1 cellular context compared by ENCODE assay signal in the genomic region with DNA sequence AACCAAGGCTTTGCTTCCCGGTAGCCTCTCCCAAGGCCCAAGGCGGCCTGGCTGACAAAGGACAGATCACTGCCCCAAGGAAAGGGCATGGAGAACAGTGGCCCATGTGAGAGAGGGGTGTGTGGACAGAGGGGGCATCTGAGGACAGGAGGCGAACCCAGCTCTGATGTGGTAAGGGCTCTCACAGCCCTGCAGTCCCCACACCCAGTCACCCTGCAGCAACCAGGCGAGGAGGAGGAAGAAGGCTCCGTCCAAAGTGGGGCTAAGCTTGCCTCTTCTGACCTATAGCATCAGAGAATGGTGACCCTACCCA.
TF ChIP-seq lines count a peak whose summit lies in the region.

No MANE protein-coding gene starts in this region.

TF ChIP-seq in GM23338, 12 proteins besides CTCF, POLR2A, EP300 and RAD21 (continued from another document):
- TF ChIP-seq, protein P1, sequence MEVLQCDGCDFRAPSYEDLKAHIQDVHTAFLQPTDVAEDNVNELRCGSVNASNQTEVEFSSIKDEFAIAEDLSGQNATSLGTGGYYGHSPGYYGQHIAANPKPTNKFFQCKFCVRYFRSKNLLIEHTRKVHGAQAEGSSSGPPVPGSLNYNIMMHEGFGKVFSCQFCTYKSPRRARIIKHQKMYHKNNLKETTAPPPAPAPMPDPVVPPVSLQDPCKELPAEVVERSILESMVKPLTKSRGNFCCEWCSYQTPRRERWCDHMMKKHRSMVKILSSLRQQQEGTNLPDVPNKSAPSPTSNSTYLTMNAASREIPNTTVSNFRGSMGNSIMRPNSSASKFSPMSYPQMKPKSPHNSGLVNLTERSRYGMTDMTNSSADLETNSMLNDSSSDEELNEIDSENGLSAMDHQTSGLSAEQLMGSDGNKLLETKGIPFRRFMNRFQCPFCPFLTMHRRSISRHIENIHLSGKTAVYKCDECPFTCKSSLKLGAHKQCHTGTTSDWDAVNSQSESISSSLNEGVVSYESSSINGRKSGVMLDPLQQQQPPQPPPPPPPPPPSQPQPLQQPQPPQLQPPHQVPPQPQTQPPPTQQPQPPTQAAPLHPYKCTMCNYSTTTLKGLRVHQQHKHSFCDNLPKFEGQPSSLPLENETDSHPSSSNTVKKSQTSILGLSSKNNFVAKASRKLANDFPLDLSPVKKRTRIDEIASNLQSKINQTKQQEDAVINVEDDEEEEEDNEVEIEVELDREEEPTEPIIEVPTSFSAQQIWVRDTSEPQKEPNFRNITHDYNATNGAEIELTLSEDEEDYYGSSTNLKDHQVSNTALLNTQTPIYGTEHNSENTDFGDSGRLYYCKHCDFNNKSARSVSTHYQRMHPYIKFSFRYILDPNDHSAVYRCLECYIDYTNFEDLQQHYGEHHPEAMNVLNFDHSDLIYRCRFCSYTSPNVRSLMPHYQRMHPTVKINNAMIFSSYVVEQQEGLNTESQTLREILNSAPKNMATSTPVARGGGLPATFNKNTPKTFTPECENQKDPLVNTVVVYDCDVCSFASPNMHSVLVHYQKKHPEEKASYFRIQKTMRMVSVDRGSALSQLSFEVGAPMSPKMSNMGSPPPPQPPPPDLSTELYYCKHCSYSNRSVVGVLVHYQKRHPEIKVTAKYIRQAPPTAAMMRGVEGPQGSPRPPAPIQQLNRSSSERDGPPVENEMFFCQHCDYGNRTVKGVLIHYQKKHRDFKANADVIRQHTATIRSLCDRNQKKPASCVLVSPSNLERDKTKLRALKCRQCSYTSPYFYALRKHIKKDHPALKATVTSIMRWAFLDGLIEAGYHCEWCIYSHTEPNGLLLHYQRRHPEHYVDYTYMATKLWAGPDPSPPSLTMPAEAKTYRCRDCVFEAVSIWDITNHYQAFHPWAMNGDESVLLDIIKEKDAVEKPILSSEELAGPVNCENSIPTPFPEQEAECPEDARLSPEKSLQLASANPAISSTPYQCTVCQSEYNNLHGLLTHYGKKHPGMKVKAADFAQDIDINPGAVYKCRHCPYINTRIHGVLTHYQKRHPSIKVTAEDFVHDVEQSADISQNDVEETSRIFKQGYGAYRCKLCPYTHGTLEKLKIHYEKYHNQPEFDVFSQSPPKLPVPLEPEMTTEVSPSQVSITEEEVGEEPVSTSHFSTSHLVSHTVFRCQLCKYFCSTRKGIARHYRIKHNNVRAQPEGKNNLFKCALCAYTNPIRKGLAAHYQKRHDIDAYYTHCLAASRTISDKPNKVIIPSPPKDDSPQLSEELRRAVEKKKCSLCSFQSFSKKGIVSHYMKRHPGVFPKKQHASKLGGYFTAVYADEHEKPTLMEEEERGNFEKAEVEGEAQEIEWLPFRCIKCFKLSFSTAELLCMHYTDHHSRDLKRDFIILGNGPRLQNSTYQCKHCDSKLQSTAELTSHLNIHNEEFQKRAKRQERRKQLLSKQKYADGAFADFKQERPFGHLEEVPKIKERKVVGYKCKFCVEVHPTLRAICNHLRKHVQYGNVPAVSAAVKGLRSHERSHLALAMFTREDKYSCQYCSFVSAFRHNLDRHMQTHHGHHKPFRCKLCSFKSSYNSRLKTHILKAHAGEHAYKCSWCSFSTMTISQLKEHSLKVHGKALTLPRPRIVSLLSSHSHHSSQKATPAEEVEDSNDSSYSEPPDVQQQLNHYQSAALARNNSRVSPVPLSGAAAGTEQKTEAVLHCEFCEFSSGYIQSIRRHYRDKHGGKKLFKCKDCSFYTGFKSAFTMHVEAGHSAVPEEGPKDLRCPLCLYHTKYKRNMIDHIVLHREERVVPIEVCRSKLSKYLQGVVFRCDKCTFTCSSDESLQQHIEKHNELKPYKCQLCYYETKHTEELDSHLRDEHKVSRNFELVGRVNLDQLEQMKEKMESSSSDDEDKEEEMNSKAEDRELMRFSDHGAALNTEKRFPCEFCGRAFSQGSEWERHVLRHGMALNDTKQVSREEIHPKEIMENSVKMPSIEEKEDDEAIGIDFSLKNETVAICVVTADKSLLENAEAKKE (CRISPR knock-in tag; IDR thresholded peaks at IDR 0.05), result no peak
- no peak for TF ChIP-seq EZH2phosphoT487 (IDR thresholded peaks at IDR 0.05; ENCODE audit: unreplicated experiment)
- TF ChIP-seq JUNB (IDR thresholded peaks at IDR 0.05; ENCODE audit: unreplicated experiment), result no peak
- TF ChIP-seq STAT1 (IDR thresholded peaks at IDR 0.05; ENCODE audit: unreplicated experiment), result no peak
- no peak for TF ChIP-seq ZNF331 (CRISPR knock-in tag; IDR thresholded peaks at IDR 0.05; ENCODE audit: low read depth)
- TF ChIP-seq ZNF114 (CRISPR knock-in tag; IDR thresholded peaks at IDR 0.05), result no peak
- TF ChIP-seq EZH2 (IDR thresholded peaks at IDR 0.05; ENCODE audit: low read depth, unreplicated experiment), result no peak
